Comparison of ENCODE assay signal across 1 cellular context in the genomic region with DNA sequence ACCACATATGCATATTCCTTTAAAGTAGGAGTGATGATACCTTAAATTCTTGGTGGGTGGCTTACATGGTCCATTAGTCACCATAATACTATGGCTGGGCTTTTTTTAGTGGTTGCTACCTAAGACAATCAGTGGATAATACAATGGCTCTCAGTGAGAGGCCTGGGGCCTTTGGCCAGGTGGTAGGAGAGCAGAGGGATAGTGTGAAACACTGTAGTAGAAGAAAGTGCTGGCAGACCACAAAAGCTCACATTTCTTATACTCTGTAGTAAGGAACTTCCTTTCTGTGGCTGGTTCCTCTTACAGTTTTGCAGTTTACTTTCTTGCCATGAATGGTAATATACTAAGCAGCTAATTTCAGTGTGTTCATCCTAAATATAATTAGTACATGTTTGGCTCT.
TF ChIP-seq lines count a peak whose summit lies in the region.

No MANE protein-coding gene starts in this region.

TF ChIP-seq in GM12878, 131 proteins besides CTCF, POLR2A, EP300 and RAD21 (continued from another document):
- TF ChIP-seq, protein P1, sequence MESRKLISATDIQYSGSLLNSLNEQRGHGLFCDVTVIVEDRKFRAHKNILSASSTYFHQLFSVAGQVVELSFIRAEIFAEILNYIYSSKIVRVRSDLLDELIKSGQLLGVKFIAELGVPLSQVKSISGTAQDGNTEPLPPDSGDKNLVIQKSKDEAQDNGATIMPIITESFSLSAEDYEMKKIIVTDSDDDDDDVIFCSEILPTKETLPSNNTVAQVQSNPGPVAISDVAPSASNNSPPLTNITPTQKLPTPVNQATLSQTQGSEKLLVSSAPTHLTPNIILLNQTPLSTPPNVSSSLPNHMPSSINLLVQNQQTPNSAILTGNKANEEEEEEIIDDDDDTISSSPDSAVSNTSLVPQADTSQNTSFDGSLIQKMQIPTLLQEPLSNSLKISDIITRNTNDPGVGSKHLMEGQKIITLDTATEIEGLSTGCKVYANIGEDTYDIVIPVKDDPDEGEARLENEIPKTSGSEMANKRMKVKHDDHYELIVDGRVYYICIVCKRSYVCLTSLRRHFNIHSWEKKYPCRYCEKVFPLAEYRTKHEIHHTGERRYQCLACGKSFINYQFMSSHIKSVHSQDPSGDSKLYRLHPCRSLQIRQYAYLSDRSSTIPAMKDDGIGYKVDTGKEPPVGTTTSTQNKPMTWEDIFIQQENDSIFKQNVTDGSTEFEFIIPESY (IDR thresholded peaks at IDR 0.05) = no peak
- no peak for TF ChIP-seq LARP7 (IDR thresholded peaks at IDR 0.05)
